In genomic region chr16:69706256-69706974, GRCh38 we compare ENCODE assay signal across 13 cellular contexts. TPM values are rescaled to one million over a fixed set of nuclear protein-coding genes. Genes with fewer than 3 reads are reported as not detected.
DNase-seq lines count a peak whose midpoint lies in the region; ATAC-seq and TF ChIP-seq lines count a peak whose summit lies in the region.
"Had no signal": no experiment of that assay in that cellular context is flagged by ENCODE, and none has a peak within 500 bp of the region (broad histone marks: within the 10 kb centered on the region; RNA-seq: fewer than 3 reads in every experiment).

No MANE protein-coding gene starts in this region.

- no peaks in the 10 kb centered on the region for H3K27me3 Mint-ChIP-seq in CD8-positive, alpha-beta memory T cell
- H3K27me3 Mint-ChIP-seq: naive B cell had no signal

- H3K79me2 ChIP-seq in parathyroid adenoma, result no peaks in the 10 kb centered on the region

- ATAC-seq in GM18867 (IDR thresholded peaks at IDR 0.05; ENCODE audit: unreplicated experiment), result no peak
- ATAC-seq: GM12878 had no signal

- H3K36me3 Mint-ChIP-seq in CD8-positive, alpha-beta memory T cell, result peaks cover 0 to 26% (median 2%) of the 10 kb centered on the region in 3 donors
- H3K36me3 Mint-ChIP-seq: naive B cell had no signal

- H3K4me3 ChIP-seq in CD8-positive, alpha-beta memory T cell (ENCODE audit: low read length), result no peak overlapping the region
- H3K4me3 ChIP-seq in LNCaP clone FGC (ENCODE audit: low read depth, low read length) (peak overlapping the region; percentile 2; the same call in 1 of the 2 replicates), choroid plexus epithelial cell (ENCODE audit: low read depth, low read length) (no peak overlapping the region), parathyroid adenoma (ENCODE audit: low read depth, low read length) (no peak overlapping the region)
- H3K4me3 ChIP-seq: GM12878 had no signal

- H3K9me3 ChIP-seq in CD8-positive, alpha-beta memory T cell (ENCODE audit: low read length), result no peaks in the 10 kb centered on the region
- H3K9me3 ChIP-seq in parathyroid adenoma (ENCODE audit: control insufficient read depth, low read length), result no peaks in the 10 kb centered on the region

- H3K27ac Mint-ChIP-seq in CD8-positive, alpha-beta memory T cell, result peak overlapping the region in 5 of 8 donors; percentile 2 to 64 (median 36)
- H3K27ac Mint-ChIP-seq: T-helper 1 cell treated with Interleukin-12 subunit alpha and Interleukin-12 subunit beta and Interleukin-4 antibody, amounts not matched to agents 30 μg/mL and 1 μg/mL, for 36 hours had no signal

- no peak overlapping the region for H3K4me2 ChIP-seq in parathyroid adenoma (ENCODE audit: low read length)

- POLR2A ChIA-PET in CD8-positive, alpha-beta memory T cell (lab: Charles Lee), result interaction anchor here (0.7 kb wide), 2 partner anchors 27 to 393 kb away, joined by 4 to 6 read pairs; no protein-coding TSS in a partner anchor

- TF ChIP-seq CTCF in LNCaP clone FGC (IDR thresholded peaks at IDR 0.05; ENCODE audit: control insufficient read depth, extremely low read depth, insufficient read depth) (no peak), choroid plexus epithelial cell (conservative IDR thresholded peaks at IDR 0.05; ENCODE audit: low read depth, low read length) (no peak), parathyroid adenoma (IDR thresholded peaks at IDR 0.05) (no peak)

- CTCF ChIA-PET in CD8-positive, alpha-beta memory T cell (lab: Charles Lee), result interaction anchor here (8.6 kb wide), 1 partner anchor 48 kb away, joined by 96 read pairs; the partner anchor contains the start of gene NOB1

- no peak overlapping the region for H3K4me3 Mint-ChIP-seq in CD8-positive, alpha-beta memory T cell
- H3K4me3 Mint-ChIP-seq: immature natural killer cell; naive B cell; T-helper 1 cell treated with Interleukin-12 subunit alpha and Interleukin-12 subunit beta and Interleukin-4 antibody, amounts not matched to agents 30 μg/mL and 1 μg/mL, for 36 hours had no signal

- no peak overlapping the region for H3K9ac ChIP-seq in parathyroid adenoma

- peaks cover 5% of the 10 kb centered on the region for H3K36me3 ChIP-seq in CD8-positive, alpha-beta memory T cell (ENCODE audit: insufficient read depth, low read length)
- H3K36me3 ChIP-seq in parathyroid adenoma (ENCODE audit: control insufficient read depth, insufficient read depth, low read length), result no peaks in the 10 kb centered on the region

- DNase-seq in CD8-positive, alpha-beta memory T cell, result no peak
- DNase-seq in LNCaP clone FGC (ENCODE audit: low read depth), result peak; percentile 76
- peak; percentile 44 for DNase-seq in choroid plexus epithelial cell (ENCODE audit: low read depth)
- DNase-seq in central memory CD4-positive, alpha-beta T cell, result no peak
- DNase-seq in NCI-H345 treated with DMSO at 0.1 percent for 48 hours (lab: John Stamatoyannopoulos, UW; ENCODE audit: unreplicated experiment), result no peak
- DNase-seq in NK-92 (lab: John Stamatoyannopoulos, UW; ENCODE audit: unreplicated experiment), result no peak
- DNase-seq: immature natural killer cell, naive B cell, NCI-H82 had no signal

- peaks cover 0 to 6% (median 5%) of the 10 kb centered on the region in 3 donors for H3K4me1 Mint-ChIP-seq in CD8-positive, alpha-beta memory T cell

- H2AFZ ChIP-seq in parathyroid adenoma, result no peak overlapping the region

- no peaks in the 10 kb centered on the region for H3K4me1 ChIP-seq in CD8-positive, alpha-beta memory T cell (ENCODE audit: insufficient read depth, low read length)
- H3K4me1 ChIP-seq in parathyroid adenoma, result peaks cover 17% of the 10 kb centered on the region

- no peaks in the 10 kb centered on the region for H3K27me3 ChIP-seq in CD8-positive, alpha-beta memory T cell (ENCODE audit: insufficient read depth, low read length, poor library complexity, severe bottlenecking)
- no peaks in the 10 kb centered on the region for H3K27me3 ChIP-seq in parathyroid adenoma (ENCODE audit: control insufficient read depth, insufficient read depth, low read length)

- no peak overlapping the region for H3K27ac ChIP-seq in CD8-positive, alpha-beta memory T cell (ENCODE audit: low read depth, low read length)
- peak overlapping the region; percentile 54 for H3K27ac ChIP-seq in parathyroid adenoma

- no peaks in the 10 kb centered on the region for H3K9me3 Mint-ChIP-seq in CD8-positive, alpha-beta memory T cell
- H3K9me3 Mint-ChIP-seq: immature natural killer cell; naive B cell; T-helper 1 cell treated with Interleukin-12 subunit alpha and Interleukin-12 subunit beta and Interleukin-4 antibody, amounts not matched to agents 30 μg/mL and 1 μg/mL, for 36 hours had no signal

RNA-seq across cellular contexts. Expression of gene NQO1, which starts 19.9 kb away (rescaled TPM):
- 10 to 100 TPM; 16.0 to 16.9 TPM for total RNA-seq in CD8-positive, alpha-beta memory T cell
- 3.1 TPM for polyA plus RNA-seq in CD8-positive, alpha-beta memory T cell

RNA-seq across cellular contexts. Expression of gene NOB1, which starts 48.3 kb away (rescaled TPM):
- total RNA-seq in CD8-positive, alpha-beta memory T cell, result 100 to 1,000 TPM; 129 to 137 TPM
- 43.5 TPM for polyA plus RNA-seq in CD8-positive, alpha-beta memory T cell

RNA-seq across cellular contexts. Expression of gene WWP2, which starts 55.7 kb away (rescaled TPM):
- 10 to 100 TPM; 41.0 to 46.3 TPM for total RNA-seq in CD8-positive, alpha-beta memory T cell
- polyA plus RNA-seq in CD8-positive, alpha-beta memory T cell, result 50.6 TPM

Comparison
In these comparisons a context has a peak if more than half of its experiments do, and no peak if none do; other contexts are left out.
1. DNase-seq: peak in LNCaP clone FGC (single experiment) and choroid plexus epithelial cell (single experiment); none in CD8-positive, alpha-beta memory T cell (0 of 5), central memory CD4-positive, alpha-beta T cell (single experiment), NCI-H345 treated with DMSO at 0.1 percent for 48 hours (single experiment) and NK-92 (single experiment).